ENCODE assay signal across 1 cellular context in the genomic region with DNA sequence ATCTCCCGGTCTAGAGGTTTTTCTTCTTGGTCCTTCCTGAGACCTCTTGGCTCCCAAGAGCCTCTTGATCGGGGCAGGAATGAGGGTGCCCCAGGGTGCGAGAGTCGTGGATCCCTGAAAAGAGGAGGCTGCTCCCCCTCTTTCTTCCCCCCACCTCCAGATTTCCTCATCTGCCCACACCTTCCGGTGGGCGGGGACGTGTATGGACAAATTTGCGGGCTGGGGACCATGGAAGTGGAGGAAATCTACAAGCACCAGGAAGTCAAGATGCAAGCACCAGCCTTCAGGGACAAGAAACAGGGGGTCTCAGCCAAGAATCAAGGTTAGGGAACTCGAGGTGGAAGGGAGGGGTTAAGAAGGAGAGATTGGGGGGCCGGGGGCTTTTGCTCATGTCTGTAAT.
TF ChIP-seq lines count a peak whose summit lies in the region.

A gene with protein sequence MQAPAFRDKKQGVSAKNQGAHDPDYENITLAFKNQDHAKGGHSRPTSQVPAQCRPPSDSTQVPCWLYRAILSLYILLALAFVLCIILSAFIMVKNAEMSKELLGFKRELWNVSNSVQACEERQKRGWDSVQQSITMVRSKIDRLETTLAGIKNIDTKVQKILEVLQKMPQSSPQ (plus strand): TSS at position 237 of the 400 bp plus-strand sequence. CDS start 31 bp downstream, at position 268.

TF ChIP-seq in IMR-90, 13 proteins besides CTCF, POLR2A, EP300 and RAD21:
- TF ChIP-seq, protein P1, sequence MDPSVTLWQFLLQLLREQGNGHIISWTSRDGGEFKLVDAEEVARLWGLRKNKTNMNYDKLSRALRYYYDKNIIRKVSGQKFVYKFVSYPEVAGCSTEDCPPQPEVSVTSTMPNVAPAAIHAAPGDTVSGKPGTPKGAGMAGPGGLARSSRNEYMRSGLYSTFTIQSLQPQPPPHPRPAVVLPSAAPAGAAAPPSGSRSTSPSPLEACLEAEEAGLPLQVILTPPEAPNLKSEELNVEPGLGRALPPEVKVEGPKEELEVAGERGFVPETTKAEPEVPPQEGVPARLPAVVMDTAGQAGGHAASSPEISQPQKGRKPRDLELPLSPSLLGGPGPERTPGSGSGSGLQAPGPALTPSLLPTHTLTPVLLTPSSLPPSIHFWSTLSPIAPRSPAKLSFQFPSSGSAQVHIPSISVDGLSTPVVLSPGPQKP (IDR thresholded peaks at IDR 0.05; ENCODE audit: borderline replicate concordance, low read depth, low read length) = no peak
- TF ChIP-seq BHLHE40 (IDR thresholded peaks at IDR 0.05; ENCODE audit: low read depth, low read length) (no peak), RCOR1 (IDR thresholded peaks at IDR 0.05; ENCODE audit: insufficient replicate concordance, low read length) (no peak), NFE2L2 (IDR thresholded peaks at IDR 0.05; ENCODE audit: low read depth, low read length) (no peak), MAFK (IDR thresholded peaks at IDR 0.05; ENCODE audit: low read depth, low read length) (no peak), MXI1 (IDR thresholded peaks at IDR 0.05; ENCODE audit: borderline replicate concordance, low read depth, low read length) (no peak), CEBPB (IDR thresholded peaks at IDR 0.05; ENCODE audit: low read depth, low read length) (no peak), RFX5 (IDR thresholded peaks at IDR 0.05; ENCODE audit: low read depth, low read length) (no peak), CHD1 (IDR thresholded peaks at IDR 0.05; ENCODE audit: low read depth, low read length) (no peak), MAZ (IDR thresholded peaks at IDR 0.05; ENCODE audit: borderline replicate concordance, low read depth, low read length) (no peak), SMC3 (IDR thresholded peaks at IDR 0.05; ENCODE audit: low read depth, low read length) (no peak)
- TF ChIP-seq, protein P2, sequence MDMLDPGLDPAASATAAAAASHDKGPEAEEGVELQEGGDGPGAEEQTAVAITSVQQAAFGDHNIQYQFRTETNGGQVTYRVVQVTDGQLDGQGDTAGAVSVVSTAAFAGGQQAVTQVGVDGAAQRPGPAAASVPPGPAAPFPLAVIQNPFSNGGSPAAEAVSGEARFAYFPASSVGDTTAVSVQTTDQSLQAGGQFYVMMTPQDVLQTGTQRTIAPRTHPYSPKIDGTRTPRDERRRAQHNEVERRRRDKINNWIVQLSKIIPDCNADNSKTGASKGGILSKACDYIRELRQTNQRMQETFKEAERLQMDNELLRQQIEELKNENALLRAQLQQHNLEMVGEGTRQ (IDR thresholded peaks at IDR 0.05; ENCODE audit: low read depth, low read length) = no peak
